8 cellular contexts compared by ENCODE assay signal in the genomic region with DNA sequence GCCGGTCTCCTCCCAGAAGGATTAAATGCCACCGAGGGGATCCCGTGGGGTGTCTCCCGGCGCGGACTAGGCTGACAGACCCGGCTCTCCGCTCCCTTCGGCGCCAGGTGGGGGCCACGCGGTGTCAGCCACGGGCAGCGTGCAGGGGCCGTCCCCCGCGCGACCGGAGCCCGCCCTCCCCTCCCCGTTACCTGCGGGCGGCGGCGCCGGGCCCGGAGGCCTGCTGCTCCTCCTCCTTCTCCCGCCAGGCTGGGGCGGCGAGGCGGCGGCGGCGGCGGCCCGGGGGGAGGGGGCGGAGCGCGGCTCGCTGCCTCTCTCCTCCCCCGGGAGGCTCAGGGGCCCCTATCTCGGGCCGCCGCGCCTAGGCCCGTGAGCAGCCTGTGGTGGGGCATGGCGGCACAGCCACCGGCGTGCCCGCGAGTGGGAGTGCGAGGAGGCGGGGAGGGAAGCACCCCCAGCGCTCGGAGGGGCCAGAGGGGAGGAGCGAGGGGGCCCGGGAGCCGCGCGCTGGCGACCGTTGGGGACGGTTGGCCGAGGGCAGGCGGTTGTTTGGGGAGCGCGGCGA. TPM values are rescaled to one million over a fixed set of nuclear protein-coding genes. Genes with fewer than 3 reads are reported as not detected.
DNase-seq lines count a peak whose midpoint lies in the region; ATAC-seq and TF ChIP-seq lines count a peak whose summit lies in the region.

No MANE protein-coding gene starts in this region.

- H3K27ac ChIP-seq in body of pancreas (peak overlapping the region; percentile 91 to 98 (median 94)), smooth muscle cell (ENCODE audit: low read depth) (peak overlapping the region; percentile 50)

- peak overlapping the region; percentile 91 for H2AFZ ChIP-seq in smooth muscle cell (ENCODE audit: low read depth)

- peak in 2 of 3 donors; percentile 42 to 47 for TF ChIP-seq POLR2A in body of pancreas (IDR thresholded peaks at IDR 0.05)

- peaks cover 59% of the 10 kb centered on the region for H3K4me1 ChIP-seq in body of pancreas
- H3K4me1 ChIP-seq in smooth muscle cell (ENCODE audit: low read depth) = peaks cover 18% of the 10 kb centered on the region

- WGBS in body of pancreas, 2 donors = 0% methylated on average over 1 to 19 of the region's 68 CpGs
- under 1% methylated on average over 15 of the region's 68 CpGs for WGBS in smooth muscle cell (ENCODE audit: low lambda C conversion rate)

- H3F3A ChIP-seq in smooth muscle cell (ENCODE audit: low read depth) = no peaks in the 10 kb centered on the region

- DNase-seq in GM03348 (ENCODE audit: low spot score) (peak; percentile 88), T1000 (lab: John Stamatoyannopoulos, UW) (peak; percentile 40), body of pancreas (peak; percentile 62 to 74 (median 66)), iPS-NIHi11 (ENCODE audit: low spot score) (peak; percentile 80), smooth muscle cell (lab: John Stamatoyannopoulos, UW; ENCODE audit: unreplicated experiment) (peak; percentile 68), Kasumi-1 (lab: John Stamatoyannopoulos, UW) (no peak)

- H4K20me1 ChIP-seq in smooth muscle cell (ENCODE audit: low read depth) = peaks cover 41% of the 10 kb centered on the region

- H3K9me3 ChIP-seq in body of pancreas (no peaks in the 10 kb centered on the region), smooth muscle cell (replicated peaks; ENCODE audit: low read depth) (no peaks in the 10 kb centered on the region)

- peak overlapping the region; percentile 80 for H3K9ac ChIP-seq in smooth muscle cell (ENCODE audit: low read depth)

- no peak for TF ChIP-seq EP300 in Ishikawa (IDR thresholded peaks at IDR 0.05; ENCODE audit: borderline replicate concordance)

- TF ChIP-seq CTCF in body of pancreas (IDR thresholded peaks at IDR 0.05) = peak in 1 of 7 experiments; percentile 7
- no peak for TF ChIP-seq CTCF in smooth muscle cell (IDR thresholded peaks at IDR 0.05; ENCODE audit: borderline replicate concordance, insufficient read depth, poor library complexity, severe bottlenecking)

- no peaks in the 10 kb centered on the region for H3K27me3 ChIP-seq in body of pancreas
- no peaks in the 10 kb centered on the region for H3K27me3 ChIP-seq in smooth muscle cell (ENCODE audit: low read depth)

- peak overlapping the region; percentile 97 for H3K4me2 ChIP-seq in smooth muscle cell

- intact Hi-C loops in body of pancreas (cut with DNase I) = loop anchor here (10.0 kb wide), 1 partner anchor 99 kb away; no protein-coding TSS in a partner anchor

- TF ChIP-seq RAD21 in Ishikawa (IDR thresholded peaks at IDR 0.05; ENCODE audit: low read depth) = no peak

- no peaks in the 10 kb centered on the region for H3K36me3 ChIP-seq in body of pancreas (replicated peaks in 1 of 2; ENCODE audit: insufficient read depth in 1 of 2, low read depth in 2 of 2)
- no peaks in the 10 kb centered on the region for H3K36me3 ChIP-seq in smooth muscle cell (ENCODE audit: low read depth)

- ATAC-seq in GM21576 (IDR thresholded peaks at IDR 0.05; ENCODE audit: unreplicated experiment) = peak; percentile 43
- ATAC-seq in body of pancreas = peak; percentile 75

- H3K4me3 ChIP-seq in body of pancreas (peak overlapping the region; percentile 44 to 85), smooth muscle cell (peak overlapping the region; percentile 85)

- H3K79me2 ChIP-seq in smooth muscle cell (ENCODE audit: low read depth) = peaks cover 39% of the 10 kb centered on the region

TF ChIP-seq in Ishikawa, 13 proteins besides CTCF, POLR2A, EP300 and RAD21:
- no peak for TF ChIP-seq CEBPB (IDR thresholded peaks at IDR 0.05)
- TF ChIP-seq YY1 (IDR thresholded peaks at IDR 0.05; ENCODE audit: low read depth) = no peak; the same call in 1 of the 2 replicates
- no peak for TF ChIP-seq TAF1 (IDR thresholded peaks at IDR 0.05; ENCODE audit: low read depth)
- TF ChIP-seq TEAD4 (IDR thresholded peaks at IDR 0.05) = no peak; the same call in 1 of the 2 replicates
- peak; percentile 63; the same call in 1 of the 2 replicates for TF ChIP-seq MAX (IDR thresholded peaks at IDR 0.05)

RNA-seq across cellular contexts. Expression of gene ZBTB44, which starts 0.5 kb away (rescaled TPM):
- 10 to 100 TPM; 25.4 to 32.9 TPM for total RNA-seq in body of pancreas
- total RNA-seq in smooth muscle cell = 24.0 and 27.3 TPM in 2 replicates
- polyA plus RNA-seq in smooth muscle cell = 2.3 and 5.4 TPM in 2 replicates

Comparison
In these comparisons a context has a peak if more than half of its experiments do, and no peak if none do; other contexts are left out.
1. DNase-seq: peak in GM03348 (single experiment), T1000 (single experiment), body of pancreas (4 of 4), iPS-NIHi11 (single experiment) and smooth muscle cell (single experiment); none in Kasumi-1 (0 of 2).